Comparison of ENCODE assay signal across 8 cellular contexts in genomic region chr17:73091770-73092517, GRCh38. TPM values are rescaled to one million over a fixed set of nuclear protein-coding genes. Genes with fewer than 3 reads are reported as not detected.
DNase-seq lines count a peak whose midpoint lies in the region; ATAC-seq and TF ChIP-seq lines count a peak whose summit lies in the region.

No MANE protein-coding gene starts in this region.

- ATAC-seq in GM18868 (IDR thresholded peaks at IDR 0.05; ENCODE audit: unreplicated experiment) (peak; percentile 6), activated B cell treated with CpG ODN at 0.5 μM for 24 hours (ENCODE audit: low read depth) (no peak), HG02623 (IDR thresholded peaks at IDR 0.05; ENCODE audit: unreplicated experiment) (no peak)

- no peaks in the 10 kb centered on the region for H3K27me3 Mint-ChIP-seq in CD14-positive monocyte (ENCODE audit: low read depth in 3 of 3)
- H3K27me3 Mint-ChIP-seq in activated B cell treated with CpG ODN at 0.5 μM for 24 hours, result peaks cover 5% of the 10 kb centered on the region

- TF ChIP-seq RAD21 in neural cell (conservative IDR thresholded peaks at IDR 0.05), result no peak

- no peak for TF ChIP-seq CTCF in CD14-positive monocyte (IDR thresholded peaks at IDR 0.05)
- TF ChIP-seq CTCF in KMS-11 (conservative IDR thresholded peaks at IDR 0.05; ENCODE audit: low read depth, low read length), result no peak
- TF ChIP-seq CTCF in activated B cell treated with CpG ODN at 0.5 μM for 24 hours (IDR thresholded peaks at IDR 0.05), result no peak
- no peak for TF ChIP-seq CTCF in foreskin fibroblast (IDR thresholded peaks at IDR 0.05; ENCODE audit: low read depth, low read length)
- no peak for TF ChIP-seq CTCF in neural cell (IDR thresholded peaks at IDR 0.05; ENCODE audit: poor library complexity, severe bottlenecking)

- DNase-seq in CD14-positive monocyte (ENCODE audit: low spot score) (no peak), activated B cell treated with CpG ODN at 0.5 μM for 24 hours (no peak), foreskin fibroblast (peak in 1 of 2 donors; percentile 59), DMS153 treated with DMSO at 0.1 percent for 48 hours (lab: John Stamatoyannopoulos, UW; ENCODE audit: unreplicated experiment) (no peak)

- H3K79me2 ChIP-seq in KMS-11 (ENCODE audit: insufficient read depth, low read depth), result peaks cover 7% of the 10 kb centered on the region
- H3K79me2 ChIP-seq in neural cell (replicated peaks; ENCODE audit: insufficient read depth, low read length), result no peaks in the 10 kb centered on the region

- TF ChIP-seq EP300 in neural cell (conservative IDR thresholded peaks at IDR 0.05; ENCODE audit: poor library complexity, severe bottlenecking), result no peak

- H3K4me3 ChIP-seq in KMS-11 (IDR thresholded peaks at IDR 0.05; ENCODE audit: insufficient read depth, low read depth, low read length) (no peak overlapping the region), foreskin fibroblast (ENCODE audit: low read depth in 1 of 2, low read length in 2 of 2) (peak overlapping the region; percentile 69 to 71), neural cell (ENCODE audit: low read length) (peak overlapping the region; percentile 73)

- H3K4me1 Mint-ChIP-seq in CD14-positive monocyte (peaks cover 66% of the 10 kb centered on the region), activated B cell treated with CpG ODN at 0.5 μM for 24 hours (peaks cover 25% of the 10 kb centered on the region)

- H3K4me3 Mint-ChIP-seq in CD14-positive monocyte (peak overlapping the region; percentile 99), activated B cell treated with CpG ODN at 0.5 μM for 24 hours (peak overlapping the region; percentile 99)

- H3F3A ChIP-seq in neural cell (ENCODE audit: insufficient read depth, low read length, poor library complexity, severe bottlenecking), result no peaks in the 10 kb centered on the region

- POLR2A ChIA-PET in activated B cell treated with CpG ODN at 0.5 μM for 24 hours (lab: Charles Lee), result interaction anchor here (1.6 kb wide), 1 partner anchor 40 kb away, joined by 16 read pairs; no protein-coding TSS in a partner anchor

- no peak overlapping the region for H3K27ac ChIP-seq in KMS-11
- H3K27ac ChIP-seq in neural cell (ENCODE audit: low read length), result no peak overlapping the region

- H3K9ac ChIP-seq in KMS-11, result peak overlapping the region; percentile 79
- H3K9ac ChIP-seq in neural cell (ENCODE audit: low read length), result peak overlapping the region; percentile 44

- H3K4me1 ChIP-seq in KMS-11 (ENCODE audit: low read depth, poor library complexity, severe bottlenecking), result peaks cover 7% of the 10 kb centered on the region

- H3K36me3 Mint-ChIP-seq in CD14-positive monocyte (peaks cover 20 to 22% of the 10 kb centered on the region in 2 donors), activated B cell treated with CpG ODN at 0.5 μM for 24 hours (ENCODE audit: low read depth) (peaks cover 15% of the 10 kb centered on the region)

- H3K27ac Mint-ChIP-seq in CD14-positive monocyte, result peak overlapping the region; percentile 94 to 99 (median 97)
- peak overlapping the region; percentile 91 for H3K27ac Mint-ChIP-seq in activated B cell treated with CpG ODN at 0.5 μM for 24 hours

- H2AFZ ChIP-seq in KMS-11 (ENCODE audit: low read depth), result peak overlapping the region; percentile 70
- peak overlapping the region; percentile 83 for H2AFZ ChIP-seq in neural cell (ENCODE audit: low read depth, low read length)

- H3K9me3 ChIP-seq in neural cell (ENCODE audit: low read length), result no peaks in the 10 kb centered on the region

- no peaks in the 10 kb centered on the region for H3K27me3 ChIP-seq in KMS-11 (ENCODE audit: insufficient read depth, low read depth)
- no peaks in the 10 kb centered on the region for H3K27me3 ChIP-seq in neural cell (ENCODE audit: insufficient read depth, low read depth, low read length)

- CTCF ChIA-PET in activated B cell treated with CpG ODN at 0.5 μM for 24 hours (lab: Charles Lee), result no interaction called here

- H3K36me3 ChIP-seq in KMS-11 (ENCODE audit: insufficient read depth) (no peaks in the 10 kb centered on the region), neural cell (ENCODE audit: insufficient read depth, low read length) (no peaks in the 10 kb centered on the region)

- H4K20me1 ChIP-seq in KMS-11 (ENCODE audit: insufficient read depth), result no peaks in the 10 kb centered on the region
- no peaks in the 10 kb centered on the region for H4K20me1 ChIP-seq in neural cell (ENCODE audit: insufficient read depth)

- no peaks in the 10 kb centered on the region for H3K9me2 ChIP-seq in neural cell (ENCODE audit: insufficient read depth, low read length)

- H3K4me2 ChIP-seq in KMS-11, result peak overlapping the region; percentile 98
- H3K4me2 ChIP-seq in neural cell (ENCODE audit: low read length), result no peak overlapping the region

- H3K9me3 Mint-ChIP-seq in CD14-positive monocyte, result no peaks in the 10 kb centered on the region
- H3K9me3 Mint-ChIP-seq in activated B cell treated with CpG ODN at 0.5 μM for 24 hours, result no peaks in the 10 kb centered on the region

- intact Hi-C loops in CD14-positive monocyte (cut with micrococcal nuclease), result no loop called here
- intact Hi-C loops in activated B cell treated with CpG ODN at 0.5 μM for 24 hours (cut with micrococcal nuclease), result loop anchor here (1.0 to 2.0 kb wide), 5 partner anchors 40 to 140 kb away; a partner anchor contains a TSS

TF ChIP-seq in neural cell, 6 proteins besides CTCF, POLR2A, EP300 and RAD21:
- no peak for TF ChIP-seq MXI1 (conservative IDR thresholded peaks at IDR 0.05; ENCODE audit: poor library complexity, severe bottlenecking)
- TF ChIP-seq REST (IDR thresholded peaks at IDR 0.05; ENCODE audit: borderline replicate concordance), result no peak
- TF ChIP-seq POLR2AphosphoS5 (IDR thresholded peaks at IDR 0.05), result no peak
- no peak for TF ChIP-seq SMC3 (conservative IDR thresholded peaks at IDR 0.05; ENCODE audit: poor library complexity)
- TF ChIP-seq EZH2 (IDR thresholded peaks at IDR 0.05; ENCODE audit: borderline replicate concordance, insufficient read depth, low read length, poor library complexity, severe bottlenecking), result no peak
- no peak for TF ChIP-seq TAF1 (IDR thresholded peaks at IDR 0.05; ENCODE audit: low read depth)

RNA-seq across cellular contexts. Expression of gene SLC39A11, which starts 0.5 kb away (rescaled TPM):
- polyA plus RNA-seq in CD14-positive monocyte (10 to 100 TPM; 26.6 to 27.9 TPM), neural cell (7.4 and 8.0 TPM in 2 replicates)
- 27.2 and 34.8 TPM in 2 replicates for total RNA-seq in activated B cell treated with CpG ODN at 0.5 μM for 24 hours
- 7.1 and 8.2 TPM in 2 replicates for polyA minus RNA-seq in neural cell
